ENCODE assay signal across 13 cellular contexts in genomic region chr1:33429332-33429731, GRCh38. TPM values are rescaled to one million over a fixed set of nuclear protein-coding genes. Genes with fewer than 3 reads are reported as not detected.
DNase-seq lines count a peak whose midpoint lies in the region; ATAC-seq and TF ChIP-seq lines count a peak whose summit lies in the region.
"Had no signal": no experiment of that assay in that cellular context is flagged by ENCODE, and none has a peak within 500 bp of the region (broad histone marks: within the 10 kb centered on the region; RNA-seq: fewer than 3 reads in every experiment).

No MANE protein-coding gene starts in this region.

- peak overlapping the region; percentile 73 for H3K4me3 ChIP-seq in AG04449 (ENCODE audit: low read depth, low read length)
- H3K4me3 ChIP-seq in HCT116 (replicated peaks in 1 of 2; ENCODE audit: low read depth in 1 of 2, low read length in 2 of 2), result peak overlapping the region; percentile 76 to 92
- H3K4me3 ChIP-seq in astrocyte of the spinal cord (ENCODE audit: low read depth, low read length), result peak overlapping the region; percentile 66
- H3K4me3 ChIP-seq in lower lobe of right lung, result peak overlapping the region; percentile 78
- no peak overlapping the region for H3K4me3 ChIP-seq in thyroid gland (replicated peaks in 1 of 3)

- 95 to 98% methylated on average over 2 of the region's 2 CpGs for WGBS in thyroid gland, 2 donors

- H3K27ac ChIP-seq in HCT116 (ENCODE audit: low read depth, low read length) (peak overlapping the region; percentile 83; the same call in 1 of the 2 replicates), lower lobe of right lung (no peak overlapping the region), thyroid gland (no peak overlapping the region)

- TF ChIP-seq CTCF in AG04449 (IDR thresholded peaks at IDR 0.05; ENCODE audit: insufficient read depth, low read length, missing control alignments) (no peak), HCT116 (IDR thresholded peaks at IDR 0.05 in 2 of 3, conservative IDR thresholded peaks at IDR 0.05 in 1 of 3; ENCODE audit: borderline replicate concordance in 1 of 3, insufficient read depth in 1 of 3, low read depth in 2 of 3, low read length in 2 of 3) (no peak), astrocyte of the spinal cord (IDR thresholded peaks at IDR 0.05; ENCODE audit: low read depth, low read length) (no peak), lower lobe of right lung (IDR thresholded peaks at IDR 0.05) (no peak), thyroid gland (IDR thresholded peaks at IDR 0.05) (no peak)

- H4K20me1 ChIP-seq in HCT116 (ENCODE audit: insufficient read depth), result no peaks in the 10 kb centered on the region

- intact Hi-C loops in HCT116 (cut with micrococcal nuclease) (no loop called here), lower lobe of right lung (cut with DNase I) (no loop called here), thyroid gland (cut with DNase I) (no loop called here)

- no peak for ATAC-seq in HCT116
- no peak for ATAC-seq in lower lobe of right lung
- ATAC-seq in activated T-helper 17 cell treated with anti-CD3 and anti-CD28 coated beads, Interleukin-2, amount 50 U/mL, for 72 hours (replicated peaks), result no peak
- ATAC-seq in HG03520 (IDR thresholded peaks at IDR 0.05; ENCODE audit: unreplicated experiment), result no peak

- H3K4me2 ChIP-seq in HCT116 (ENCODE audit: low read length), result peak overlapping the region; percentile 76

- peak overlapping the region; percentile 74 for H3K9ac ChIP-seq in HCT116 (ENCODE audit: low read length)

- RAD21 ChIA-PET in HCT116 (lab: Charles Lee; ENCODE audit: low non-redundant PET in 1 of 2, low total read pairs in 2 of 2, uncharacterized antibody in 2 of 2, unreplicated experiment in 2 of 2), result no interaction called here

- H3K4me1 Mint-ChIP-seq in activated T-helper 17 cell treated with anti-CD3 and anti-CD28 coated beads, Interleukin-2, amount 50 U/mL, for 72 hours, result peaks cover 7% of the 10 kb centered on the region

- H2AFZ ChIP-seq in HCT116 (ENCODE audit: low read depth, low read length, poor library complexity, severe bottlenecking), result no peak overlapping the region

- no peaks in the 10 kb centered on the region for H3K27me3 ChIP-seq in HCT116 (ENCODE audit: insufficient read depth, low read length)
- no peaks in the 10 kb centered on the region for H3K27me3 ChIP-seq in lower lobe of right lung (ENCODE audit: low read depth)
- no peaks in the 10 kb centered on the region for H3K27me3 ChIP-seq in thyroid gland

- TF ChIP-seq POLR2A in HCT116 (IDR thresholded peaks at IDR 0.05; ENCODE audit: borderline replicate concordance, extremely low read depth, insufficient read depth, insufficient read length) (no peak), thyroid gland (IDR thresholded peaks at IDR 0.05) (no peak)

- in situ Hi-C loops in astrocyte of the spinal cord (cut with HindIII; ENCODE audit: low sequenced_read_pairs), result no loop called here

- no peaks in the 10 kb centered on the region for H3K9me3 Mint-ChIP-seq in activated T-helper 17 cell treated with anti-CD3 and anti-CD28 coated beads, Interleukin-2, amount 50 U/mL, for 72 hours
- H3K9me3 Mint-ChIP-seq: activated naive CD8-positive, alpha-beta T cell treated with anti-CD3 and anti-CD28 coated beads, Interleukin-2, amount 10 ng/mL, durations not matched to agents 7 days and 5 days; CD4-positive, alpha-beta memory T cell had no signal

- TF ChIP-seq RAD21 in HCT116 (IDR thresholded peaks at IDR 0.05; ENCODE audit: low read depth), result no peak

- BruUV-seq in HCT116 (replicated peaks; lab: Mats Ljungman, UMichigan), result no TSS peak

- no peak overlapping the region for H3K27ac Mint-ChIP-seq in activated T-helper 17 cell treated with anti-CD3 and anti-CD28 coated beads, Interleukin-2, amount 50 U/mL, for 72 hours
- H3K27ac Mint-ChIP-seq: activated naive CD8-positive, alpha-beta T cell treated with anti-CD3 and anti-CD28 coated beads, Interleukin-2, amount 10 ng/mL, durations not matched to agents 7 days and 5 days had no signal

- no peak overlapping the region for H3K4me3 Mint-ChIP-seq in activated T-helper 17 cell treated with anti-CD3 and anti-CD28 coated beads, Interleukin-2, amount 50 U/mL, for 72 hours
- H3K4me3 Mint-ChIP-seq: activated naive CD8-positive, alpha-beta T cell treated with anti-CD3 and anti-CD28 coated beads, Interleukin-2, amount 10 ng/mL, durations not matched to agents 7 days and 5 days had no signal

- H3K9me3 ChIP-seq in HCT116 (ENCODE audit: control insufficient read depth in 1 of 2, insufficient read depth in 1 of 2, low read depth in 1 of 2, low read length in 2 of 2), result no peaks in the 10 kb centered on the region
- no peaks in the 10 kb centered on the region for H3K9me3 ChIP-seq in lower lobe of right lung
- H3K9me3 ChIP-seq in thyroid gland, result no peaks in the 10 kb centered on the region

- H3K4me1 ChIP-seq in HCT116 (ENCODE audit: control insufficient read depth in 1 of 2, insufficient read depth in 2 of 2, low read length in 2 of 2) (peaks cover 62 to 86% of the 10 kb centered on the region in 2 experiments), lower lobe of right lung (peaks cover 17% of the 10 kb centered on the region), thyroid gland (peaks cover 7 to 11% of the 10 kb centered on the region in 2 donors)

- CTCF ChIA-PET in AG04449 (lab: Yijun Ruan, JAX), result interaction anchor here (2.9 kb wide), 1 partner anchor 41 kb away, joined by 6 read pairs; no protein-coding TSS in a partner anchor
- CTCF ChIA-PET in HCT116 (lab: Charles Lee), result interaction anchor here (0.6 kb wide), 1 partner anchor 302 kb away, joined by 5 read pairs; no protein-coding TSS in a partner anchor

- POLR2A ChIA-PET in AG04449 (lab: Yijun Ruan, JAX) (no interaction called here), HCT116 (lab: Charles Lee) (interaction anchor here (2.8 kb wide), 1 partner anchor 10 kb away, joined by 7 read pairs; no protein-coding TSS in a partner anchor)

- H3K36me3 Mint-ChIP-seq in activated T-helper 17 cell treated with anti-CD3 and anti-CD28 coated beads, Interleukin-2, amount 50 U/mL, for 72 hours (ENCODE audit: low read depth), result no peaks in the 10 kb centered on the region
- H3K36me3 Mint-ChIP-seq: activated naive CD8-positive, alpha-beta T cell treated with anti-CD3 and anti-CD28 coated beads, Interleukin-2, amount 10 ng/mL, durations not matched to agents 7 days and 5 days; CD4-positive, alpha-beta memory T cell had no signal

- H3K27me3 Mint-ChIP-seq in activated T-helper 17 cell treated with anti-CD3 and anti-CD28 coated beads, Interleukin-2, amount 50 U/mL, for 72 hours, result no peaks in the 10 kb centered on the region

- peaks cover 62% of the 10 kb centered on the region for H3K79me2 ChIP-seq in HCT116 (ENCODE audit: insufficient read depth, low read length)

- DNase-seq in AG04449 (ENCODE audit: low read depth, low spot score) (no peak), HCT116 (ENCODE audit: low read depth, low spot score) (no peak), astrocyte of the spinal cord (ENCODE audit: low read depth, low spot score) (no peak), lower lobe of right lung (no peak), NAMALWA (ENCODE audit: low spot score) (no peak), thyroid gland (no peak)
- DNase-seq: activated naive CD8-positive, alpha-beta T cell treated with anti-CD3 and anti-CD28 coated beads, Interleukin-2, amount 10 ng/mL, durations not matched to agents 7 days and 5 days; CD4-positive, alpha-beta memory T cell; dermis blood vessel endothelial cell; NCI-H446; SIG-M5 had no signal

- H3K36me3 ChIP-seq in HCT116 (ENCODE audit: control insufficient read depth in 1 of 2, insufficient read depth in 2 of 2, low read length in 2 of 2), result peaks cover 3 to 38% of the 10 kb centered on the region in 2 experiments
- H3K36me3 ChIP-seq in lower lobe of right lung, result no peaks in the 10 kb centered on the region
- no peaks in the 10 kb centered on the region for H3K36me3 ChIP-seq in thyroid gland

- H3K9me2 ChIP-seq in HCT116 (ENCODE audit: insufficient read depth), result no peaks in the 10 kb centered on the region

TF ChIP-seq in HCT116, 20 proteins besides CTCF, POLR2A, EP300 and RAD21 (continues in another document):
- TF ChIP-seq REST (IDR thresholded peaks at IDR 0.05; ENCODE audit: low read depth) (no peak), ELF1 (IDR thresholded peaks at IDR 0.05; ENCODE audit: borderline replicate concordance, low read depth) (no peak), MAX (IDR thresholded peaks at IDR 0.05) (no peak)

RNA-seq across cellular contexts. Expression of gene PHC2, which starts 1.6 kb away (rescaled TPM):
- total RNA-seq in HCT116 (2021; ENCODE audit: unreplicated experiment), result 176 TPM
- polyA plus RNA-seq in HCT116 (2012), result 129 and 157 TPM in 2 replicates
- 105 TPM for total RNA-seq in lower lobe of right lung
- total RNA-seq in activated T-helper 17 cell treated with anti-CD3 and anti-CD28 coated beads, Interleukin-2, amount 50 U/mL, for 72 hours, result 10 to 100 TPM; 21.4 to 27.3 TPM
- total RNA-seq in thyroid gland, result 100 to 1,000 TPM in 2 of 4 donors, 10 to 100 TPM in 2; 86.8 to 150 (median 113) TPM

RNA-seq across cellular contexts. Expression of gene ZSCAN20, which starts 43.1 kb away (rescaled TPM):
- 9.0 TPM for total RNA-seq in HCT116 (2021; ENCODE audit: unreplicated experiment)
- 1.8 and 2.6 TPM in 2 replicates for polyA plus RNA-seq in HCT116 (2012)
- total RNA-seq in lower lobe of right lung, result 5.2 TPM
- total RNA-seq in activated T-helper 17 cell treated with anti-CD3 and anti-CD28 coated beads, Interleukin-2, amount 50 U/mL, for 72 hours, result 1 to 10 TPM; 4.1 to 5.8 TPM
- total RNA-seq in thyroid gland, result 1 to 10 TPM; 5.1 to 8.2 (median 7.0) TPM

Comparison
In these comparisons a context has a peak if more than half of its experiments do, and no peak if none do; other contexts are left out.
1. H3K4me3 ChIP-seq: peak in AG04449 (single experiment), HCT116 (2 of 2), astrocyte of the spinal cord (single experiment) and lower lobe of right lung (single experiment); none in thyroid gland (0 of 3).